In the genomic region with DNA sequence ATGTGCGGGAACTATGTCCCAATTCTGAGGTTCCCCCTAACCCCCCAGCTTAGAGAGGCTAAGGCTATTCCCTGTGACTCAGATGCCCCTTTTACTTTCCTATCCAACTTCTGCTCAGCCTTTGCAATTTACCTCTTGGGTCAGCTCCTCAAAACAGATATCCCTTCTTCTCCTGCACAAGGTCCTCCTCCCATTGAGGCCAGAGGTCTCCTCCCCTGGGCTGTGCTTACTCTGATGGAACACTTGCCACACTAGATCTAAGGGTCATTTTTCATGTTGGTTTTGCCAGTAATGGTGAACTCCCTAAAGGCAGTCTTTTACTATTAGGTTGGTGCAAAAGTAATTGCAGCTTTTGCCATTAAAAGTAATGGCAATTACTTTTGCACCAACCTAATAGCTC, we compare ENCODE assay signal across 19 cellular contexts. TPM values are rescaled to one million over a fixed set of nuclear protein-coding genes. Genes with fewer than 3 reads are reported as not detected.
"Had no signal": no experiment of that assay in that cellular context is flagged by ENCODE, and none has a peak within 500 bp of the region (broad histone marks: within the 10 kb centered on the region; RNA-seq: fewer than 3 reads in every experiment).

No MANE protein-coding gene starts in this region.

- ATAC-seq: gastroesophageal sphincter, right cardiac atrium had no signal

- H3K36me3 ChIP-seq: gastroesophageal sphincter, heart left ventricle, prostate gland, transverse colon, uterus had no signal

- H3K27me3 ChIP-seq: uterus had no signal

- DNase-seq: activated naive CD8-positive, alpha-beta T cell treated with anti-CD3 and anti-CD28 coated beads, Interleukin-2, amount 50 U/mL, for 24 hours; anterior cingulate cortex; heart left ventricle; right cardiac atrium; stimulated activated CD4-positive, alpha-beta T cell treated with anti-CD3 and anti-CD28 coated beads, Interleukin-2, amount 100 ng/mL, for 24 hours; SW 1271; transverse colon; uterus had no signal

- H3K4me3 Mint-ChIP-seq: activated naive CD8-positive, alpha-beta T cell treated with anti-CD3 and anti-CD28 coated beads, Interleukin-2, amount 50 U/mL, for 24 hours; brain; memory B cell had no signal

- H3K27ac ChIP-seq: coronary artery, gastroesophageal sphincter, prostate gland, transverse colon, uterus had no signal

- H3K9me3 Mint-ChIP-seq: activated CD4-positive, alpha-beta T cell treated with anti-CD3 and anti-CD28 coated beads, Interleukin-2, amount 10 ng/mL, durations not matched to agents 24 days and 14 days; activated naive CD4-positive, alpha-beta T cell treated with anti-CD3 and anti-CD28 coated beads, Interleukin-2, amount 10 ng/mL, durations not matched to agents 7 days and 5 days; activated naive CD8-positive, alpha-beta T cell treated with anti-CD3 and anti-CD28 coated beads, Interleukin-2, amount 50 U/mL, for 24 hours; memory B cell; stimulated activated naive CD8-positive, alpha-beta T cell treated with anti-CD3 and anti-CD28 coated beads, Interleukin-15, Interleukin-2, amounts not matched to agents 100 ng/mL and 50 ng/mL, for 24 hours had no signal

- H3K4me3 ChIP-seq: coronary artery, gastroesophageal sphincter, heart left ventricle, prostate gland, transverse colon, uterus had no signal

- H3K4me1 Mint-ChIP-seq: brain had no signal

- H3K27ac Mint-ChIP-seq: brain, memory B cell had no signal

- H3K36me3 Mint-ChIP-seq: brain, memory B cell had no signal

- H3K9me3 ChIP-seq: gastroesophageal sphincter, heart left ventricle, prostate gland, transverse colon, uterus had no signal

- H3K4me1 ChIP-seq: gastroesophageal sphincter, prostate gland, transverse colon, uterus had no signal

RNA-seq across cellular contexts. Expression of gene XIRP1, which starts 41.6 kb away (rescaled TPM):
- total RNA-seq: esophagus mucosa, liver, osteocyte had no signal

RNA-seq across cellular contexts. Expression of gene CX3CR1, which starts 45.8 kb away (rescaled TPM):
- total RNA-seq: osteocyte had no signal
